1 cellular context compared by ENCODE assay signal in the genomic region with DNA sequence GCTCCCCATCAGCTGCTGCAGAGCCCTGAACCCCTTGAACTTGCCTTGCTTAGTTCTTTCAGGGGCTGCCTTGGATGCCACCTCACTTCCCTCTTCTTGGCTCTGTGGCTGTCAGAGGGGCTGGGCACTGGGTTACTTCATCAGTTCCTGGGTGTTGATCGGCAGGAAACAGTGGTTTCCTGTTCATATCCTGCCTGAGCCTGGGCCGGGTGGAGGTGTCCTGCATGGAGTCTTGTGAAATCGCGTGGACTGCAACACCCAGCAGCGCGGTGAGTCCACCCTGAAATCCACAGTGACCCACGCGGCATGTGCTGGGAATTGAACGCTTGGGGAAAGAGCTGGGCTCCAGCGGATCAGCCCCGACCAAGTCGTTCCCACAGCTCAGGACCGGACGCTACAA.
TF ChIP-seq lines count a peak whose summit lies in the region.

No MANE protein-coding gene starts in this region.

TF ChIP-seq in WTC11, 78 proteins besides CTCF, POLR2A, EP300 and RAD21 (continued from another document):
- TF ChIP-seq, protein P1, sequence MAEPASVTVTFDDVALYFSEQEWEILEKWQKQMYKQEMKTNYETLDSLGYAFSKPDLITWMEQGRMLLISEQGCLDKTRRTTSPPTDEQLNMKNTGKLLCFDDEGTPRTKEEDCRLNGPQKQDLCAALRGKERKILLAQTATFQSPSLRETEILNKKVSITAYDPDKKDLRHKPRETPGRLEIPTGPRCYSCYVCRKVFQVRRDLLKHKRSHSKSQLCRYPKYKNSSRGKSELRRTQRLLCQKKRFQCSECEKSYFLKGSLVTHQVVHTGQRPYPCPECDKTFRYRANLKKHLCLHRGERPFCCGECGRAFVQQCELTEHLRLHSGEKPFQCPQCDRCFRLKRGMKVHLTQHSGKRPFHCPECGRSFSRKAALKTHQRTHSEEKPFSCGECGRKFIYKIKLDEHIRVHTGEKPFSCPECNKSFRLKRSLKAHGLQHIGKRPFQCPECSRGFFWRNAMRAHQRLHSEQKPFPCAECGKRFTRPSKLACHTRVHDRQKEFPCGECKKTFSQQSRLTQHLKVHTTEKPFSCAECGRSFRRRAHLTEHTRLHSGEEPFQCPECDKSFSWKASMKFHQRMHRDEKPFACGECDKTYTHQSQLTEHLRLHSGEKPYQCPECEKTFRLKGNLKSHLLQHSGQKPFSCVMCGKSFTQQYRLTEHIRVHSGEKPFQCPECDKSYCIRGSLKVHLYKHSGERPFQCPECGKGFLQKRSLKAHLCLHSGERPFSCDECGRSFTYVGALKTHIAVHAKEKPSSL (CRISPR knock-in tag; conservative IDR thresholded peaks at IDR 0.05): no peak
- TF ChIP-seq RELA (CRISPR knock-in tag; IDR thresholded peaks at IDR 0.05; ENCODE audit: borderline replicate concordance) (no peak), CREM (CRISPR knock-in tag; IDR thresholded peaks at IDR 0.05) (no peak), NFATC4 (CRISPR knock-in tag; IDR thresholded peaks at IDR 0.05) (no peak), ZNF219 (CRISPR knock-in tag; IDR thresholded peaks at IDR 0.05; ENCODE audit: borderline replicate concordance) (no peak), NR2C2 (CRISPR knock-in tag; IDR thresholded peaks at IDR 0.05) (no peak), TEAD1 (CRISPR knock-in tag; IDR thresholded peaks at IDR 0.05) (no peak), SMAD4 (CRISPR knock-in tag; IDR thresholded peaks at IDR 0.05) (no peak), IRF2 (CRISPR knock-in tag; IDR thresholded peaks at IDR 0.05; ENCODE audit: borderline replicate concordance, low read depth) (no peak)
- TF ChIP-seq, protein P2, sequence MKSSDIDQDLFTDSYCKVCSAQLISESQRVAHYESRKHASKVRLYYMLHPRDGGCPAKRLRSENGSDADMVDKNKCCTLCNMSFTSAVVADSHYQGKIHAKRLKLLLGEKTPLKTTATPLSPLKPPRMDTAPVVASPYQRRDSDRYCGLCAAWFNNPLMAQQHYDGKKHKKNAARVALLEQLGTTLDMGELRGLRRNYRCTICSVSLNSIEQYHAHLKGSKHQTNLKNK (CRISPR knock-in tag; IDR thresholded peaks at IDR 0.05): no peak
- TF ChIP-seq, protein P3, sequence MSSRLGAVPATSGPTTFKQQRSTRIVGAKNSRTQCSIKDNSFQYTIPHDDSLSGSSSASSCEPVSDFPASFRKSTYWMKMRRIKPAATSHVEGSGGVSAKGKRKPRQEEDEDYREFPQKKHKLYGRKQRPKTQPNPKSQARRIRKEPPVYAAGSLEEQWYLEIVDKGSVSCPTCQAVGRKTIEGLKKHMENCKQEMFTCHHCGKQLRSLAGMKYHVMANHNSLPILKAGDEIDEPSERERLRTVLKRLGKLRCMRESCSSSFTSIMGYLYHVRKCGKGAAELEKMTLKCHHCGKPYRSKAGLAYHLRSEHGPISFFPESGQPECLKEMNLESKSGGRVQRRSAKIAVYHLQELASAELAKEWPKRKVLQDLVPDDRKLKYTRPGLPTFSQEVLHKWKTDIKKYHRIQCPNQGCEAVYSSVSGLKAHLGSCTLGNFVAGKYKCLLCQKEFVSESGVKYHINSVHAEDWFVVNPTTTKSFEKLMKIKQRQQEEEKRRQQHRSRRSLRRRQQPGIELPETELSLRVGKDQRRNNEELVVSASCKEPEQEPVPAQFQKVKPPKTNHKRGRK (CRISPR knock-in tag; IDR thresholded peaks at IDR 0.05; ENCODE audit: borderline replicate concordance): no peak
- TF ChIP-seq, protein P4, sequence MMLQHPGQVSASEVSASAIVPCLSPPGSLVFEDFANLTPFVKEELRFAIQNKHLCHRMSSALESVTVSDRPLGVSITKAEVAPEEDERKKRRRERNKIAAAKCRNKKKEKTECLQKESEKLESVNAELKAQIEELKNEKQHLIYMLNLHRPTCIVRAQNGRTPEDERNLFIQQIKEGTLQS (CRISPR knock-in tag; conservative IDR thresholded peaks at IDR 0.05): no peak
- TF ChIP-seq, protein P5, sequence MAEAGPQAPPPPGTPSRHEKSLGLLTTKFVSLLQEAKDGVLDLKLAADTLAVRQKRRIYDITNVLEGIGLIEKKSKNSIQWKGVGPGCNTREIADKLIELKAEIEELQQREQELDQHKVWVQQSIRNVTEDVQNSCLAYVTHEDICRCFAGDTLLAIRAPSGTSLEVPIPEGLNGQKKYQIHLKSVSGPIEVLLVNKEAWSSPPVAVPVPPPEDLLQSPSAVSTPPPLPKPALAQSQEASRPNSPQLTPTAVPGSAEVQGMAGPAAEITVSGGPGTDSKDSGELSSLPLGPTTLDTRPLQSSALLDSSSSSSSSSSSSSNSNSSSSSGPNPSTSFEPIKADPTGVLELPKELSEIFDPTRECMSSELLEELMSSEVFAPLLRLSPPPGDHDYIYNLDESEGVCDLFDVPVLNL (CRISPR knock-in tag; IDR thresholded peaks at IDR 0.05; ENCODE audit: borderline replicate concordance, low read depth): no peak
- TF ChIP-seq, protein P6, sequence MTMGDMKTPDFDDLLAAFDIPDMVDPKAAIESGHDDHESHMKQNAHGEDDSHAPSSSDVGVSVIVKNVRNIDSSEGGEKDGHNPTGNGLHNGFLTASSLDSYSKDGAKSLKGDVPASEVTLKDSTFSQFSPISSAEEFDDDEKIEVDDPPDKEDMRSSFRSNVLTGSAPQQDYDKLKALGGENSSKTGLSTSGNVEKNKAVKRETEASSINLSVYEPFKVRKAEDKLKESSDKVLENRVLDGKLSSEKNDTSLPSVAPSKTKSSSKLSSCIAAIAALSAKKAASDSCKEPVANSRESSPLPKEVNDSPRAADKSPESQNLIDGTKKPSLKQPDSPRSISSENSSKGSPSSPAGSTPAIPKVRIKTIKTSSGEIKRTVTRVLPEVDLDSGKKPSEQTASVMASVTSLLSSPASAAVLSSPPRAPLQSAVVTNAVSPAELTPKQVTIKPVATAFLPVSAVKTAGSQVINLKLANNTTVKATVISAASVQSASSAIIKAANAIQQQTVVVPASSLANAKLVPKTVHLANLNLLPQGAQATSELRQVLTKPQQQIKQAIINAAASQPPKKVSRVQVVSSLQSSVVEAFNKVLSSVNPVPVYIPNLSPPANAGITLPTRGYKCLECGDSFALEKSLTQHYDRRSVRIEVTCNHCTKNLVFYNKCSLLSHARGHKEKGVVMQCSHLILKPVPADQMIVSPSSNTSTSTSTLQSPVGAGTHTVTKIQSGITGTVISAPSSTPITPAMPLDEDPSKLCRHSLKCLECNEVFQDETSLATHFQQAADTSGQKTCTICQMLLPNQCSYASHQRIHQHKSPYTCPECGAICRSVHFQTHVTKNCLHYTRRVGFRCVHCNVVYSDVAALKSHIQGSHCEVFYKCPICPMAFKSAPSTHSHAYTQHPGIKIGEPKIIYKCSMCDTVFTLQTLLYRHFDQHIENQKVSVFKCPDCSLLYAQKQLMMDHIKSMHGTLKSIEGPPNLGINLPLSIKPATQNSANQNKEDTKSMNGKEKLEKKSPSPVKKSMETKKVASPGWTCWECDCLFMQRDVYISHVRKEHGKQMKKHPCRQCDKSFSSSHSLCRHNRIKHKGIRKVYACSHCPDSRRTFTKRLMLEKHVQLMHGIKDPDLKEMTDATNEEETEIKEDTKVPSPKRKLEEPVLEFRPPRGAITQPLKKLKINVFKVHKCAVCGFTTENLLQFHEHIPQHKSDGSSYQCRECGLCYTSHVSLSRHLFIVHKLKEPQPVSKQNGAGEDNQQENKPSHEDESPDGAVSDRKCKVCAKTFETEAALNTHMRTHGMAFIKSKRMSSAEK (CRISPR knock-in tag; IDR thresholded peaks at IDR 0.05; ENCODE audit: borderline replicate concordance): no peak
- TF ChIP-seq, protein P7, sequence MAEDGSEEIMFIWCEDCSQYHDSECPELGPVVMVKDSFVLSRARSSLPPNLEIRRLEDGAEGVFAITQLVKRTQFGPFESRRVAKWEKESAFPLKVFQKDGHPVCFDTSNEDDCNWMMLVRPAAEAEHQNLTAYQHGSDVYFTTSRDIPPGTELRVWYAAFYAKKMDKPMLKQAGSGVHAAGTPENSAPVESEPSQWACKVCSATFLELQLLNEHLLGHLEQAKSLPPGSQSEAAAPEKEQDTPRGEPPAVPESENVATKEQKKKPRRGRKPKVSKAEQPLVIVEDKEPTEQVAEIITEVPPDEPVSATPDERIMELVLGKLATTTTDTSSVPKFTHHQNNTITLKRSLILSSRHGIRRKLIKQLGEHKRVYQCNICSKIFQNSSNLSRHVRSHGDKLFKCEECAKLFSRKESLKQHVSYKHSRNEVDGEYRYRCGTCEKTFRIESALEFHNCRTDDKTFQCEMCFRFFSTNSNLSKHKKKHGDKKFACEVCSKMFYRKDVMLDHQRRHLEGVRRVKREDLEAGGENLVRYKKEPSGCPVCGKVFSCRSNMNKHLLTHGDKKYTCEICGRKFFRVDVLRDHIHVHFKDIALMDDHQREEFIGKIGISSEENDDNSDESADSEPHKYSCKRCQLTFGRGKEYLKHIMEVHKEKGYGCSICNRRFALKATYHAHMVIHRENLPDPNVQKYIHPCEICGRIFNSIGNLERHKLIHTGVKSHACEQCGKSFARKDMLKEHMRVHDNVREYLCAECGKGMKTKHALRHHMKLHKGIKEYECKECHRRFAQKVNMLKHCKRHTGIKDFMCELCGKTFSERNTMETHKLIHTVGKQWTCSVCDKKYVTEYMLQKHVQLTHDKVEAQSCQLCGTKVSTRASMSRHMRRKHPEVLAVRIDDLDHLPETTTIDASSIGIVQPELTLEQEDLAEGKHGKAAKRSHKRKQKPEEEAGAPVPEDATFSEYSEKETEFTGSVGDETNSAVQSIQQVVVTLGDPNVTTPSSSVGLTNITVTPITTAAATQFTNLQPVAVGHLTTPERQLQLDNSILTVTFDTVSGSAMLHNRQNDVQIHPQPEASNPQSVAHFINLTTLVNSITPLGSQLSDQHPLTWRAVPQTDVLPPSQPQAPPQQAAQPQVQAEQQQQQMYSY (CRISPR knock-in tag; IDR thresholded peaks at IDR 0.05): no peak
- TF ChIP-seq, protein P8, sequence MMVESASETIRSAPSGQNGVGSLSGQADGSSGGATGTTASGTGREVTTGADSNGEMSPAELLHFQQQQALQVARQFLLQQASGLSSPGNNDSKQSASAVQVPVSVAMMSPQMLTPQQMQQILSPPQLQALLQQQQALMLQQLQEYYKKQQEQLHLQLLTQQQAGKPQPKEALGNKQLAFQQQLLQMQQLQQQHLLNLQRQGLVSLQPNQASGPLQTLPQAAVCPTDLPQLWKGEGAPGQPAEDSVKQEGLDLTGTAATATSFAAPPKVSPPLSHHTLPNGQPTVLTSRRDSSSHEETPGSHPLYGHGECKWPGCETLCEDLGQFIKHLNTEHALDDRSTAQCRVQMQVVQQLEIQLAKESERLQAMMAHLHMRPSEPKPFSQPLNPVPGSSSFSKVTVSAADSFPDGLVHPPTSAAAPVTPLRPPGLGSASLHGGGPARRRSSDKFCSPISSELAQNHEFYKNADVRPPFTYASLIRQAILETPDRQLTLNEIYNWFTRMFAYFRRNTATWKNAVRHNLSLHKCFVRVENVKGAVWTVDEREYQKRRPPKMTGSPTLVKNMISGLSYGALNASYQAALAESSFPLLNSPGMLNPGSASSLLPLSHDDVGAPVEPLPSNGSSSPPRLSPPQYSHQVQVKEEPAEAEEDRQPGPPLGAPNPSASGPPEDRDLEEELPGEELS (CRISPR knock-in tag; IDR thresholded peaks at IDR 0.05): no peak
